Comparison of ENCODE assay signal across 8 cellular contexts in genomic region chr2:222993920-222994650, GRCh38. TPM values are rescaled to one million over a fixed set of nuclear protein-coding genes. Genes with fewer than 3 reads are reported as not detected.
A peak's percentile ranks its signal among the peaks of the same experiment; 100 is the strongest.
DNase-seq lines count a peak whose midpoint lies in the region; ATAC-seq lines count a peak whose summit lies in the region.

No MANE protein-coding gene starts in this region.

- ATAC-seq in HG02973 (IDR thresholded peaks at IDR 0.05; ENCODE audit: unreplicated experiment) = no peak
- no peak for ATAC-seq in GM21576 (IDR thresholded peaks at IDR 0.05; ENCODE audit: unreplicated experiment)
- no peak for ATAC-seq in HG02981 (IDR thresholded peaks at IDR 0.05; ENCODE audit: unreplicated experiment)

- peak; percentile 83 for DNase-seq in M059J (ENCODE audit: low read depth)
- DNase-seq in cerebellar cortex (ENCODE audit: low spot score) = peak; percentile 93
- DNase-seq in left kidney (ENCODE audit: low read depth, low spot score) = peak; percentile 18
- peak in 48 of 49 donors; percentile 3 to 90 (median 69) for DNase-seq in substantia nigra (lab: John Stamatoyannopoulos, UW)
- no peak for DNase-seq in activated naive CD4-positive, alpha-beta T cell (lab: John Stamatoyannopoulos, UW)

- H3K27ac ChIP-seq in substantia nigra (ENCODE audit: low read depth, low read length, poor library complexity, severe bottlenecking) = peak overlapping the region; percentile 87

RNA-seq across cellular contexts. Expression of gene KCNE4, which starts 57.9 kb away (rescaled TPM):
- total RNA-seq in M059J (2014; rRNA removed; shearing (Covaris generic)) = 11.4 and 14.5 TPM in 2 replicates

Comparison
In these comparisons a context has a peak if more than half of its experiments do, and no peak if none do; other contexts are left out.
1. DNase-seq: peak in M059J (single experiment), cerebellar cortex (single experiment), left kidney (single experiment) and substantia nigra (48 of 49); none in activated naive CD4-positive, alpha-beta T cell (0 of 4).